ENCODE assay signal across 1 cellular context in genomic region chr2:15939854-15940660, GRCh38.
TF ChIP-seq lines count a peak whose summit lies in the region.

MYCN (plus strand) TSS chr2:15940550; CDS start chr2:15942065, 1,515 bp downstream.

TF ChIP-seq in HEK293, 187 proteins besides CTCF, POLR2A, EP300 and RAD21 (continued from another document):
- TF ChIP-seq PRDM10 (tag by site-specific recombination; IDR thresholded peaks at IDR 0.05) (peak; percentile 38), SP3 (tag by site-specific recombination; IDR thresholded peaks at IDR 0.05) (peak; percentile 57), ZNF341 (tag by site-specific recombination; IDR thresholded peaks at IDR 0.05; ENCODE audit: low read depth) (peak; percentile 69), ZBTB10 (tag by site-specific recombination; IDR thresholded peaks at IDR 0.05) (peak; percentile 56; the same call in 1 of the 2 replicates), ZNF2 (tag by site-specific recombination; IDR thresholded peaks at IDR 0.05) (peak; percentile 57; the same call in 1 of the 2 replicates), ZIC2 (tag by site-specific recombination; IDR thresholded peaks at IDR 0.05) (0 out of 2 replicates have a peak, but pooled peaks have one; percentile 5), ZNF692 (tag by site-specific recombination; IDR thresholded peaks at IDR 0.05) (no peak), GLIS2 (tag by site-specific recombination; IDR thresholded peaks at IDR 0.05) (peak; percentile 65), BCL6B (tag by site-specific recombination; IDR thresholded peaks at IDR 0.05) (no peak), ZXDB (tag by site-specific recombination; IDR thresholded peaks at IDR 0.05) (no peak), PATZ1 (tag by site-specific recombination; IDR thresholded peaks at IDR 0.05) (peak; percentile 58; the same call in 1 of the 2 replicates), ZSCAN4 (tag by site-specific recombination; IDR thresholded peaks at IDR 0.05) (no peak)
TF ChIP-seq in HEK293: peak in this region for 12.
